ENCODE assay signal across 1 cellular context in genomic region chr5:95191330-95191729, GRCh38.
TF ChIP-seq lines count a peak whose summit lies in the region.

No MANE protein-coding gene starts in this region.

TF ChIP-seq in SK-N-SH, 30 proteins besides CTCF, POLR2A, EP300 and RAD21 (continued from another document):
- TF ChIP-seq, protein P1, sequence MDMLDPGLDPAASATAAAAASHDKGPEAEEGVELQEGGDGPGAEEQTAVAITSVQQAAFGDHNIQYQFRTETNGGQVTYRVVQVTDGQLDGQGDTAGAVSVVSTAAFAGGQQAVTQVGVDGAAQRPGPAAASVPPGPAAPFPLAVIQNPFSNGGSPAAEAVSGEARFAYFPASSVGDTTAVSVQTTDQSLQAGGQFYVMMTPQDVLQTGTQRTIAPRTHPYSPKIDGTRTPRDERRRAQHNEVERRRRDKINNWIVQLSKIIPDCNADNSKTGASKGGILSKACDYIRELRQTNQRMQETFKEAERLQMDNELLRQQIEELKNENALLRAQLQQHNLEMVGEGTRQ (IDR thresholded peaks at IDR 0.05; ENCODE audit: borderline replicate concordance, low read depth, low read length), result no peak
- TF ChIP-seq RCOR1 (IDR thresholded peaks at IDR 0.05; ENCODE audit: low read length), result no peak
- TF ChIP-seq TEAD4 (IDR thresholded peaks at IDR 0.05; ENCODE audit: borderline replicate concordance, insufficient read depth), result no peak
- no peak for TF ChIP-seq FOXM1 (IDR thresholded peaks at IDR 0.05; ENCODE audit: low read depth)
